Comparison of ENCODE assay signal across 2 cellular contexts in the genomic region with DNA sequence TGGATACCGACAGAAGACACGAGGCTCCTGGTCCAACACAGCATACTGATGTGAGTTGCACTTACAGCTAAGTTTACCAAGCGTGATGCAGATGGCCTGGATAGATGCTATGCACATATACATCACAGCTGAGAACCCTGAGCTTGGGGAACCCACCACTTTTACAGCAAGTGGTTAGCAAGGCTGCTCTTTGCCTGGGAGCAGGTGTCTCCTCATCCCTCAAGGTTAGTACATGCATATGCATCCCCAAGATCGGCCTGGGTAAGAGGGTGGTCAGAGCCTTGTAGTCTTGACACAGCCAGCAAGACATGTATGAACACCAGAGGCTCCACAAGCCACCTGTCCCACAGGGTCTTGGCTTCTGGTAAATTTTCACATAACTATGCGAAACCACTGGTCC.
TF ChIP-seq lines count a peak whose summit lies in the region.

No MANE protein-coding gene starts in this region.

TF ChIP-seq in GM12891, 5 proteins besides CTCF, POLR2A, EP300 and RAD21:
- peak; percentile 38; the same call in 1 of the 2 replicates for TF ChIP-seq POU2F2 (IDR thresholded peaks at IDR 0.05; ENCODE audit: low read depth, low read length)
- TF ChIP-seq SPI1 (IDR thresholded peaks at IDR 0.05; ENCODE audit: low read depth, low read length): no peak

TF ChIP-seq in H1, 55 proteins besides CTCF, POLR2A, EP300 and RAD21:
- TF ChIP-seq SUZ12 (IDR thresholded peaks at IDR 0.05; ENCODE audit: low read length) (no peak), RNF2 (IDR thresholded peaks at IDR 0.05; ENCODE audit: borderline replicate concordance, low read depth, low read length, missing control alignments, poor library complexity, severe bottlenecking) (no peak), NRF1 (IDR thresholded peaks at IDR 0.05; ENCODE audit: low read depth, low read length) (no peak), HDAC6 (IDR thresholded peaks at IDR 0.05; ENCODE audit: low read depth, low read length) (no peak), POU5F1 (IDR thresholded peaks at IDR 0.05; ENCODE audit: low read depth, low read length) (no peak)
